31 cellular contexts compared by ENCODE assay signal in the genomic region with DNA sequence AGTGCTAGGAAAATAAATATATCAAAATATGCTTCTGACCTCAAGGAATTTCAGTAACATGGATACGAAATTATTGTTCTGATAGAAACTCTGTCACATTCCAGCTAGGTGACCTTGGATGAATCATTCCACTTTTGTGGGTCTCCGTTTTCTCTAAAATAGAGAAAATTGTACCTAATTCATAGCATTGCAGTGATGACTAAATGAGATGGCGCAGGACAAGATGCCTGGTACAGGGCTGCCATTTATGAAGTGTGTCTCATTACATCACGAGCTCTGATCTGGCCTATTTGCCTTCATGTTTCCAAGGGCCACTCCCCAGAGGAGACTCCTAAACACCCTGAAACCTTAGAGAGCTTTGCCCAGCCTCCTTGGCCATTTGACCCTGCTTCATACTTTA.
DNase-seq lines count a peak whose midpoint lies in the region; ATAC-seq and TF ChIP-seq lines count a peak whose summit lies in the region.
"Had no signal": no experiment of that assay in that cellular context is flagged by ENCODE, and none has a peak within 500 bp of the region (broad histone marks: within the 10 kb centered on the region; RNA-seq: fewer than 3 reads in every experiment).

No MANE protein-coding gene starts in this region.

- no peaks in the 10 kb centered on the region for H4K20me1 ChIP-seq in IMR-90 (ENCODE audit: insufficient read depth, low read length)

- H2AFZ ChIP-seq in IMR-90 (replicated peaks; ENCODE audit: low read length, poor library complexity) (peak overlapping the region; percentile 2), parathyroid adenoma (no peak overlapping the region)
- H2AFZ ChIP-seq: neural progenitor cell had no signal

- peaks cover 20% of the 10 kb centered on the region for H3K9me1 ChIP-seq in IMR-90 (ENCODE audit: insufficient read depth, low read length)

- H2AK9ac ChIP-seq in IMR-90 (replicated peaks; ENCODE audit: low read depth, low read length, poor library complexity) = peak overlapping the region; percentile 21

- H3K27ac ChIP-seq in IMR-90 (ENCODE audit: insufficient read depth, low read length) (peak overlapping the region; percentile 83), parathyroid adenoma (peak overlapping the region; percentile 49)
- H3K27ac ChIP-seq: neural progenitor cell, upper lobe of left lung had no signal

- H2AK5ac ChIP-seq in IMR-90 (ENCODE audit: low read depth, low read length) = peak overlapping the region; percentile 73

- H3K9ac ChIP-seq in IMR-90 (ENCODE audit: low read depth, low read length) (peak overlapping the region; percentile 68), parathyroid adenoma (no peak overlapping the region)
- H3K9ac ChIP-seq: neural progenitor cell had no signal

- no CpG with 5 or more reads among the region's 4 CpGs for WGBS in IMR-90 (ENCODE audit: extremely low coverage in 2 of 2, insufficient read length in 1 of 2), 2 experiments

- intact Hi-C loops in IMR-90 (cut with micrococcal nuclease) = no loop called here

- H3K14ac ChIP-seq in IMR-90 (replicated peaks; ENCODE audit: low read depth, low read length) = peak overlapping the region; percentile 80

- no peak for TF ChIP-seq POLR2A in IMR-90 (IDR thresholded peaks at IDR 0.05; ENCODE audit: low read depth, low read length)

- peak overlapping the region; percentile 92 for H2BK20ac ChIP-seq in IMR-90 (ENCODE audit: low read depth, low read length)

- H3K4me3 Mint-ChIP-seq in chondrocyte (ENCODE audit: unreplicated experiment) = no peak overlapping the region
- H3K4me3 Mint-ChIP-seq in type B pancreatic cell = no peak overlapping the region
- H3K4me3 Mint-ChIP-seq: activated CD8-positive, alpha-beta memory T cell treated with anti-CD3 and anti-CD28 coated beads, Interleukin-2, amount 10 ng/mL, durations not matched to agents 7 days and 5 days; activated naive CD8-positive, alpha-beta T cell treated with anti-CD3 and anti-CD28 coated beads, Interleukin-2, amount 10 ng/mL, durations not matched to agents 7 days and 5 days; activated T-cell treated with anti-CD3 and anti-CD28 coated beads, Interleukin-2, amount 50 U/mL, for 4 hours; CD14-positive monocyte; endodermal cell; neural progenitor cell had no signal

- peaks cover 48% of the 10 kb centered on the region for H3K4me1 Mint-ChIP-seq in chondrocyte (ENCODE audit: low read depth)
- peaks cover 32% of the 10 kb centered on the region for H3K4me1 Mint-ChIP-seq in type B pancreatic cell (ENCODE audit: unreplicated experiment)
- H3K4me1 Mint-ChIP-seq: activated CD8-positive, alpha-beta memory T cell treated with anti-CD3 and anti-CD28 coated beads, Interleukin-2, amount 10 ng/mL, durations not matched to agents 7 days and 5 days; activated naive CD8-positive, alpha-beta T cell treated with anti-CD3 and anti-CD28 coated beads, Interleukin-2, amount 10 ng/mL, durations not matched to agents 7 days and 5 days; CD14-positive monocyte; neural progenitor cell had no signal

- TF ChIP-seq RAD21 in IMR-90 (IDR thresholded peaks at IDR 0.05; ENCODE audit: low read length) = no peak

- H3K4me1 ChIP-seq in IMR-90 (ENCODE audit: control insufficient read depth, insufficient read depth, low read length) = peaks cover 27% of the 10 kb centered on the region
- H3K4me1 ChIP-seq in parathyroid adenoma = peaks cover 18% of the 10 kb centered on the region
- H3K4me1 ChIP-seq: Caco-2, neural progenitor cell had no signal

- no TSS peak for BruUV-seq in IMR-90 (replicated peaks; lab: Mats Ljungman, UMichigan)

- peak overlapping the region; percentile 81 to 93 for H4K8ac ChIP-seq in IMR-90 (ENCODE audit: low read depth in 2 of 2, low read length in 2 of 2)

- H3K9me3 Mint-ChIP-seq in chondrocyte (ENCODE audit: low read depth) (no peaks in the 10 kb centered on the region), type B pancreatic cell (peaks cover 5% of the 10 kb centered on the region)
- H3K9me3 Mint-ChIP-seq: activated naive CD8-positive, alpha-beta T cell treated with anti-CD3 and anti-CD28 coated beads, Interleukin-2, amount 10 ng/mL, durations not matched to agents 7 days and 5 days; activated T-cell treated with anti-CD3 and anti-CD28 coated beads, Interleukin-2, amount 50 U/mL, for 4 hours; CD14-positive monocyte; endodermal cell; neural progenitor cell had no signal

- CTCF ChIA-PET in IMR-90 (lab: Yijun Ruan, JAX) = interaction anchor here (0.6 kb wide), 1 partner anchor 25 kb away, joined by 3 read pairs; no protein-coding TSS in a partner anchor

- H3K27me3 Mint-ChIP-seq in chondrocyte (ENCODE audit: low read depth) (no peaks in the 10 kb centered on the region), type B pancreatic cell (peaks cover 3% of the 10 kb centered on the region)
- H3K27me3 Mint-ChIP-seq: activated CD8-positive, alpha-beta memory T cell treated with anti-CD3 and anti-CD28 coated beads, Interleukin-2, amount 10 ng/mL, durations not matched to agents 7 days and 5 days; activated naive CD8-positive, alpha-beta T cell treated with anti-CD3 and anti-CD28 coated beads, Interleukin-2, amount 10 ng/mL, durations not matched to agents 7 days and 5 days had no signal

- H3K56ac ChIP-seq in IMR-90 (ENCODE audit: extremely low read depth, insufficient read depth, low read length) = peak overlapping the region; percentile 92

- peak overlapping the region; percentile 87 for H3K4ac ChIP-seq in IMR-90 (ENCODE audit: low read depth, low read length)

- peak overlapping the region; percentile 84 for H2BK5ac ChIP-seq in IMR-90 (ENCODE audit: low read depth, low read length, poor library complexity, severe bottlenecking)

- H3K27ac Mint-ChIP-seq in chondrocyte (ENCODE audit: unreplicated experiment) (peak overlapping the region; percentile 95), type B pancreatic cell (peak overlapping the region; percentile 32)
- H3K27ac Mint-ChIP-seq: activated CD8-positive, alpha-beta memory T cell treated with anti-CD3 and anti-CD28 coated beads, Interleukin-2, amount 10 ng/mL, durations not matched to agents 7 days and 5 days; activated naive CD8-positive, alpha-beta T cell treated with anti-CD3 and anti-CD28 coated beads, Interleukin-2, amount 10 ng/mL, durations not matched to agents 7 days and 5 days; CD14-positive monocyte; endodermal cell; neural progenitor cell had no signal

- POLR2A ChIA-PET in IMR-90 (lab: Charles Lee; ENCODE audit: unreplicated experiment) = no interaction called here

- peak overlapping the region; percentile 97 for H4K5ac ChIP-seq in IMR-90 (ENCODE audit: low read depth, low read length)

- H3K18ac ChIP-seq in IMR-90 (ENCODE audit: low read depth, low read length) = peak overlapping the region; percentile 98

- peak overlapping the region; percentile 99 for H2BK120ac ChIP-seq in IMR-90 (ENCODE audit: low read depth, low read length)

- H3K36me3 Mint-ChIP-seq in chondrocyte (ENCODE audit: low read depth) (peaks cover 2% of the 10 kb centered on the region), type B pancreatic cell (peaks cover 3% of the 10 kb centered on the region)
- H3K36me3 Mint-ChIP-seq: activated CD8-positive, alpha-beta memory T cell treated with anti-CD3 and anti-CD28 coated beads, Interleukin-2, amount 10 ng/mL, durations not matched to agents 7 days and 5 days; activated naive CD8-positive, alpha-beta T cell treated with anti-CD3 and anti-CD28 coated beads, Interleukin-2, amount 10 ng/mL, durations not matched to agents 7 days and 5 days; CD14-positive monocyte; neural progenitor cell had no signal

- DNase-seq in IMR-90 = no peak
- DNase-seq in chondrocyte (ENCODE audit: low spot score) = no peak
- DNase-seq in type B pancreatic cell (ENCODE audit: extremely low spot score, unreplicated experiment) = no peak
- no peak for DNase-seq in GM13977 (ENCODE audit: low spot score)
- DNase-seq in OCI-M2 (lab: John Stamatoyannopoulos, UW; ENCODE audit: unreplicated experiment) = no peak
- no peak for DNase-seq in inferior parietal cortex (ENCODE audit: extremely low spot score)
- DNase-seq: activated CD4-positive, alpha-beta T cell treated with anti-CD3 and anti-CD28 coated beads, Interleukin-2, amount 50 U/mL, for 4 hours; activated CD4-positive, CD25-positive, alpha-beta regulatory T cell; activated CD8-positive, alpha-beta memory T cell treated with anti-CD3 and anti-CD28 coated beads, Interleukin-2, amount 10 ng/mL, durations not matched to agents 7 days and 5 days; activated gamma-delta T cell; activated naive CD8-positive, alpha-beta T cell treated with anti-CD3 and anti-CD28 coated beads, Interleukin-2, amount 10 ng/mL, durations not matched to agents 7 days and 5 days; activated T-cell treated with anti-CD3 and anti-CD28 coated beads, Interleukin-2, amount 50 U/mL, for 4 hours; Caco-2; DMS53; endodermal cell; GDM1; GOT3; mammary epithelial cell; NCI-H1048; posterior cingulate gyrus; right cardiac atrium; RPMI8226; stimulated activated CD4-positive, alpha-beta T cell treated with anti-CD3 and anti-CD28 coated beads, Interleukin-4, amount 100 ng/mL, for 24 hours; upper lobe of left lung had no signal

- peak overlapping the region; percentile 93 for H4K91ac ChIP-seq in IMR-90 (ENCODE audit: insufficient read depth, low read depth, low read length)

- no peaks in the 10 kb centered on the region for H3K79me2 ChIP-seq in parathyroid adenoma

- no peaks in the 10 kb centered on the region for H3K36me3 ChIP-seq in IMR-90 (ENCODE audit: control insufficient read depth, insufficient read depth, low read length)
- no peaks in the 10 kb centered on the region for H3K36me3 ChIP-seq in parathyroid adenoma (ENCODE audit: control insufficient read depth, insufficient read depth, low read length)
- H3K36me3 ChIP-seq: ascending aorta, esophagus muscularis mucosa, gastroesophageal sphincter, neural progenitor cell, upper lobe of left lung had no signal

- H2BK15ac ChIP-seq in IMR-90 (ENCODE audit: low read depth, low read length) = peak overlapping the region; percentile 94

- H3K9me3 ChIP-seq in IMR-90 (ENCODE audit: control insufficient read depth, insufficient read depth, low read length) (no peaks in the 10 kb centered on the region), parathyroid adenoma (ENCODE audit: control insufficient read depth, low read length) (no peaks in the 10 kb centered on the region)
- H3K9me3 ChIP-seq: ascending aorta, Caco-2, esophagus muscularis mucosa, gastroesophageal sphincter, upper lobe of left lung had no signal

- no peak for TF ChIP-seq CTCF in IMR-90 (conservative IDR thresholded peaks at IDR 0.05; ENCODE audit: low read depth, low read length)
- no peak for TF ChIP-seq CTCF in chondrocyte (IDR thresholded peaks at IDR 0.05)
- no peak for TF ChIP-seq CTCF in parathyroid adenoma (IDR thresholded peaks at IDR 0.05)
- no peak for TF ChIP-seq CTCF in type B pancreatic cell (conservative IDR thresholded peaks at IDR 0.05)
- TF ChIP-seq CTCF in GM13977 (IDR thresholded peaks at IDR 0.05; ENCODE audit: extremely low read depth, insufficient read depth, missing control alignments) = no peak

- peak overlapping the region; percentile 75 for H3K23ac ChIP-seq in IMR-90 (ENCODE audit: low read depth, low read length)

- no peak for ATAC-seq in IMR-90 (ENCODE audit: low read depth)
- ATAC-seq in HG03432 (IDR thresholded peaks at IDR 0.05; ENCODE audit: unreplicated experiment) = no peak
- ATAC-seq: activated CD8-positive, alpha-beta memory T cell treated with anti-CD3 and anti-CD28 coated beads, Interleukin-2, amount 10 ng/mL, durations not matched to agents 7 days and 5 days; activated T-cell treated with anti-CD3 and anti-CD28 coated beads, Interleukin-2, amount 50 U/mL, for 4 hours had no signal

- no peaks in the 10 kb centered on the region for H3K79me1 ChIP-seq in IMR-90 (ENCODE audit: low read depth in 1 of 2, low read length in 2 of 2)

- H3K4me2 ChIP-seq in IMR-90 (ENCODE audit: low read depth, low read length) (no peak overlapping the region), parathyroid adenoma (ENCODE audit: low read length) (no peak overlapping the region)
- H3K4me2 ChIP-seq: neural progenitor cell had no signal

- no peak overlapping the region for H3K4me3 ChIP-seq in IMR-90 (ENCODE audit: insufficient read depth, low read depth, low read length)
- no peak overlapping the region for H3K4me3 ChIP-seq in parathyroid adenoma (ENCODE audit: low read depth, low read length)
- H3K4me3 ChIP-seq: ascending aorta, esophagus muscularis mucosa, gastroesophageal sphincter, neural progenitor cell, upper lobe of left lung had no signal

- in situ Hi-C loops in IMR-90 (cut with MboI; ENCODE audit: low sequenced_read_pairs) = no loop called here
- in situ Hi-C loops in GM13977 (cut with MboI; ENCODE audit: low pct_unique_long_range_greater_than_20kb, low sequenced_read_pairs, unreplicated experiment) = loop anchor here (25.0 kb wide), 1 partner anchor 892 kb away; the partner anchor contains the start of gene PLPP3

- no peaks in the 10 kb centered on the region for H3K27me3 ChIP-seq in IMR-90 (ENCODE audit: control insufficient read depth, insufficient read depth, low read length)
- no peaks in the 10 kb centered on the region for H3K27me3 ChIP-seq in parathyroid adenoma (ENCODE audit: control insufficient read depth, insufficient read depth, low read length)
- H3K27me3 ChIP-seq: ascending aorta, esophagus muscularis mucosa, gastroesophageal sphincter, neural progenitor cell, upper lobe of left lung had no signal

- dilution Hi-C loops in IMR-90 (cut with HindIII; ENCODE audit: low sequenced_read_pairs, unreplicated experiment) = no loop called here
